In the genomic region with DNA sequence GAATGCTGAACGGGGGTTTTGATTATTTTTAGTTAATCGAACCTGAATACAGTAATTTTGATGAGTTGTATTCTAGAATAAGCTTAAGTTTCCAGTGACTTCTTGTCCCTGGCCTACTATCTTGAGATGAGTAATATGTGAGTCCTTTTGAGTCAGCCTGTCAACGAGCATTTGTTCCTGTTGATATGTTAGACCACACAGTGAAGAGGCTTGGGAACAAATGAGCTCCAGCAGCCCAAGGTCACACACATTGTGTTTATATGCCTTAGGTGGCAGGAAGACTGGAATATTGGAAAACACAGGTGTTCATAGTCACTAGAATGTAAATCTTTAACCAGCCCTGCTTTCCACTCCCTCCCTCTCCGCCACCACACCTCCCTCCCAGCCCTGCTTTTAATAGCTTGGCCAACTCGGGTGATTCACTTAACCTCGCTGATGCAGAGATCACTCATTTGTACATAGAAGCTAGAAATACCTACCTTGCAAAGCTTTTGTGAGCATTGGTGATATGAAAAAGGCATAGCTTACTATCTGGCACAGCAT, we compare ENCODE assay signal across 9 cellular contexts. TPM values are rescaled to one million over a fixed set of nuclear protein-coding genes. Genes with fewer than 3 reads are reported as not detected.
A peak's percentile ranks its signal among the peaks of the same experiment; 100 is the strongest.
DNase-seq lines count a peak whose midpoint lies in the region; ATAC-seq and TF ChIP-seq lines count a peak whose summit lies in the region.
"Had no signal": no experiment of that assay in that cellular context is flagged by ENCODE, and none has a peak within 500 bp of the region (broad histone marks: within the 10 kb centered on the region; RNA-seq: fewer than 3 reads in every experiment).

No MANE protein-coding gene starts in this region.

- H3K27me3 Mint-ChIP-seq in Caco-2 (ENCODE audit: insufficient read depth, unreplicated experiment), result no peaks in the 10 kb centered on the region
- H3K27me3 Mint-ChIP-seq in CD8-positive, alpha-beta T cell (ENCODE audit: low read depth), result no peaks in the 10 kb centered on the region
- H3K27me3 Mint-ChIP-seq: dendritic cell treated with granulocyte-macrophage colony-stimulating factor and Interleukin-4, amounts not matched to agents 40 ng/mL and 50 ng/mL, for 4 days had no signal

- H3K4me3 ChIP-seq in Caco-2 (ENCODE audit: low read depth, low read length), result no peak overlapping the region
- peak overlapping the region; percentile 7 for H3K4me3 ChIP-seq in adipocyte (ENCODE audit: low read length)
- H3K4me3 ChIP-seq in mucosa of rectum (ENCODE audit: low read length in 2 of 2), result no peak overlapping the region
- no peak overlapping the region for H3K4me3 ChIP-seq in CD8-positive, alpha-beta T cell (ENCODE audit: low read depth, low read length)

- H3K9ac ChIP-seq in adipocyte (ENCODE audit: low read length), result no peak overlapping the region
- peak overlapping the region in 1 of 2 donors; percentile 37 for H3K9ac ChIP-seq in mucosa of rectum (ENCODE audit: low read depth in 1 of 2, low read length in 2 of 2)

- POLR2A ChIA-PET in Caco-2 (lab: Charles Lee), result interaction anchor here (0.9 kb wide), 1 partner anchor 9 kb away, joined by 3 read pairs; the partner anchor contains the start of gene SMPDL3A
- POLR2A ChIA-PET in CD8-positive, alpha-beta T cell (lab: Charles Lee), result no interaction called here

- H3K27ac ChIP-seq in mucosa of rectum (ENCODE audit: low read depth in 2 of 2, low read length in 2 of 2), result peak overlapping the region; percentile 83 to 89
- no peak overlapping the region for H3K27ac ChIP-seq in CD8-positive, alpha-beta T cell (ENCODE audit: low read depth, low read length)

- no peak for TF ChIP-seq CTCF in Caco-2 (IDR thresholded peaks at IDR 0.05; ENCODE audit: insufficient read depth in 1 of 2, low read depth in 1 of 2, low read length in 1 of 2, severe bottlenecking in 1 of 2, unreplicated experiment in 1 of 2)
- TF ChIP-seq CTCF in CD8-positive, alpha-beta T cell (IDR thresholded peaks at IDR 0.05), result no peak

- intact Hi-C loops in Caco-2 (cut with micrococcal nuclease; ENCODE audit: unreplicated experiment), result no loop called here
- intact Hi-C loops in CD8-positive, alpha-beta T cell (cut with DNase I, micrococcal nuclease), result no loop called here

- DNase-seq in Caco-2, result peak; percentile 61 to 62
- peak; percentile 50 for DNase-seq in adipocyte (ENCODE audit: low read depth)
- DNase-seq in CD8-positive, alpha-beta T cell, result no peak
- no peak for DNase-seq in NCI-H1694 (lab: John Stamatoyannopoulos, UW)
- DNase-seq in dermis blood vessel endothelial cell, result no peak

- peaks cover 13% of the 10 kb centered on the region for H3K36me3 Mint-ChIP-seq in Caco-2 (ENCODE audit: insufficient read depth, unreplicated experiment)
- no peaks in the 10 kb centered on the region for H3K36me3 Mint-ChIP-seq in CD8-positive, alpha-beta T cell

- H3K36me3 ChIP-seq in Caco-2 (ENCODE audit: control insufficient read depth, insufficient read depth, low read length) (no peaks in the 10 kb centered on the region), adipocyte (ENCODE audit: control insufficient read depth, insufficient read depth, low read length, severe bottlenecking) (peaks cover 30% of the 10 kb centered on the region), mucosa of rectum (ENCODE audit: control insufficient read depth in 2 of 2, insufficient read depth in 2 of 2, low read length in 2 of 2) (peaks cover 0 to 5% of the 10 kb centered on the region in 2 donors)
- H3K36me3 ChIP-seq in CD8-positive, alpha-beta T cell (ENCODE audit: insufficient read depth, low read length), result no peaks in the 10 kb centered on the region

- H3K4me1 Mint-ChIP-seq in Caco-2 (ENCODE audit: low read depth, unreplicated experiment), result peaks cover 15% of the 10 kb centered on the region
- H3K4me1 Mint-ChIP-seq in CD8-positive, alpha-beta T cell (ENCODE audit: low read depth), result no peaks in the 10 kb centered on the region

- H3K4me1 ChIP-seq in Caco-2 (peaks cover 47% of the 10 kb centered on the region), adipocyte (ENCODE audit: control insufficient read depth, insufficient read depth, low read length) (peaks cover 44% of the 10 kb centered on the region), mucosa of rectum (ENCODE audit: control insufficient read depth in 2 of 2, insufficient read depth in 2 of 2, low read length in 2 of 2) (peaks cover 18 to 37% of the 10 kb centered on the region in 2 donors)
- no peaks in the 10 kb centered on the region for H3K4me1 ChIP-seq in CD8-positive, alpha-beta T cell (ENCODE audit: insufficient read depth, low read length)

- peak overlapping the region; percentile 21 for H3K27ac Mint-ChIP-seq in Caco-2 (ENCODE audit: unreplicated experiment)
- no peak overlapping the region for H3K27ac Mint-ChIP-seq in CD8-positive, alpha-beta T cell
- H3K27ac Mint-ChIP-seq: dendritic cell treated with granulocyte-macrophage colony-stimulating factor and Interleukin-4, amounts not matched to agents 40 ng/mL and 50 ng/mL, for 4 days had no signal

- H3K9me3 Mint-ChIP-seq in Caco-2 (ENCODE audit: unreplicated experiment), result no peaks in the 10 kb centered on the region
- no peaks in the 10 kb centered on the region for H3K9me3 Mint-ChIP-seq in CD8-positive, alpha-beta T cell
- H3K9me3 Mint-ChIP-seq: dendritic cell treated with granulocyte-macrophage colony-stimulating factor and Interleukin-4, amounts not matched to agents 40 ng/mL and 50 ng/mL, for 4 days had no signal

- ATAC-seq in GM19324 (IDR thresholded peaks at IDR 0.05; ENCODE audit: low FRiP score, unreplicated experiment) (peak; percentile 77), HG03378 (IDR thresholded peaks at IDR 0.05; ENCODE audit: unreplicated experiment) (peak; percentile 94)
- ATAC-seq in CD8-positive, alpha-beta T cell, result no peak

- no TSS peak for BruUV-seq in Caco-2 (replicated peaks; lab: Mats Ljungman, UMichigan)

- no peaks in the 10 kb centered on the region for H3K9me3 ChIP-seq in Caco-2
- H3K9me3 ChIP-seq in adipocyte (ENCODE audit: control insufficient read depth, low read length), result no peaks in the 10 kb centered on the region
- H3K9me3 ChIP-seq in mucosa of rectum (ENCODE audit: control insufficient read depth in 2 of 2, low read length in 2 of 2), result no peaks in the 10 kb centered on the region
- H3K9me3 ChIP-seq in CD8-positive, alpha-beta T cell (ENCODE audit: low read length), result no peaks in the 10 kb centered on the region

- H3K4me3 Mint-ChIP-seq in Caco-2 (ENCODE audit: unreplicated experiment), result no peak overlapping the region
- no peak overlapping the region for H3K4me3 Mint-ChIP-seq in CD8-positive, alpha-beta T cell
- H3K4me3 Mint-ChIP-seq: dendritic cell treated with granulocyte-macrophage colony-stimulating factor and Interleukin-4, amounts not matched to agents 40 ng/mL and 50 ng/mL, for 4 days had no signal

- H3K27me3 ChIP-seq in Caco-2 (replicated peaks; ENCODE audit: control insufficient read depth, insufficient read depth, low read length), result no peaks in the 10 kb centered on the region
- no peaks in the 10 kb centered on the region for H3K27me3 ChIP-seq in adipocyte (replicated peaks; ENCODE audit: control insufficient read depth, insufficient read depth, low read length)
- H3K27me3 ChIP-seq in mucosa of rectum (ENCODE audit: control insufficient read depth in 2 of 2, insufficient read depth in 2 of 2, low read length in 2 of 2), result no peaks in the 10 kb centered on the region
- no peaks in the 10 kb centered on the region for H3K27me3 ChIP-seq in CD8-positive, alpha-beta T cell (ENCODE audit: insufficient read depth, low read length)

- CTCF ChIA-PET in Caco-2 (lab: Charles Lee), result interaction anchor here (0.9 to 1.4 kb wide), 3 partner anchors 9 to 27 kb away, joined by 5 to 9 read pairs (median 8); partner anchors contain the start of gene SMPDL3A
- CTCF ChIA-PET in CD8-positive, alpha-beta T cell (lab: Charles Lee), result no interaction called here

RNA-seq across cellular contexts. Expression of gene SMPDL3A, which starts 9.1 kb away (rescaled TPM):
- 20.4 and 21.7 TPM in 2 replicates for total RNA-seq in Caco-2 (2022)
- total RNA-seq in CD8-positive, alpha-beta T cell, result not detected
- total RNA-seq in dermis blood vessel endothelial cell, result 4.8 and 6.3 TPM in 2 replicates

RNA-seq across cellular contexts. Expression of gene FABP7, which starts 18.7 kb away (rescaled TPM):
- total RNA-seq in Caco-2 (2022) (0.63 TPM in 1 of 2 replicates, not detected in the other), dermis blood vessel endothelial cell (not detected in 2 replicates)
- not detected for total RNA-seq in CD8-positive, alpha-beta T cell

Comparison
In these comparisons a context has a peak if more than half of its experiments do, and no peak if none do; other contexts are left out.
1. DNase-seq: peak in Caco-2 (2 of 2) and adipocyte (single experiment); none in CD8-positive, alpha-beta T cell (0 of 7), NCI-H1694 (single experiment) and dermis blood vessel endothelial cell (single experiment).